Comparison of ENCODE assay signal across 11 cellular contexts in genomic region chr1:109913360-109913879, GRCh38. TPM values are rescaled to one million over a fixed set of nuclear protein-coding genes. Genes with fewer than 3 reads are reported as not detected.
DNase-seq lines count a peak whose midpoint lies in the region; ATAC-seq and TF ChIP-seq lines count a peak whose summit lies in the region.
"Had no signal": no experiment of that assay in that cellular context is flagged by ENCODE, and none has a peak within 500 bp of the region (broad histone marks: within the 10 kb centered on the region; RNA-seq: fewer than 3 reads in every experiment).

No MANE protein-coding gene starts in this region.

- no peaks in the 10 kb centered on the region for H3K27me3 ChIP-seq in right lobe of liver
- H3K27me3 ChIP-seq in tibial artery: no peaks in the 10 kb centered on the region
- peaks cover 0 to 26% of the 10 kb centered on the region in 2 donors for H3K27me3 ChIP-seq in left lung
- H3K27me3 ChIP-seq: BE2C had no signal

- intact Hi-C loops in right lobe of liver (cut with DNase I) (loop anchor here in 1 of 2 donors (10.0 kb wide), 1 partner anchor 61 kb away; no protein-coding TSS in a partner anchor), tibial artery (cut with DNase I; ENCODE audit: low total_unique reads) (loop anchor here (10.0 kb wide), 1 partner anchor 119 kb away; no protein-coding TSS in a partner anchor), left lung (cut with DNase I) (loop anchor here in 1 of 2 donors (10.0 kb wide), 1 partner anchor 119 kb away; no protein-coding TSS in a partner anchor)

- H3K36me3 ChIP-seq in right lobe of liver (peaks cover 2 to 30% (median 16%) of the 10 kb centered on the region in 4 donors), tibial artery (peaks cover 18 to 32% (median 30%) of the 10 kb centered on the region in 3 donors), left lung (peaks cover 0 to 37% of the 10 kb centered on the region in 2 donors)

- TF ChIP-seq POLR2A in right lobe of liver (IDR thresholded peaks at IDR 0.05): no peak

- peak overlapping the region; percentile 94 for H3K4me3 Mint-ChIP-seq in activated T-cell treated with anti-CD3 and anti-CD28 coated beads, Interleukin-2, amount 50 U/mL, for 4 hours

- in situ Hi-C loops in astrocyte of the cerebellum (cut with HindIII; ENCODE audit: low sequenced_read_pairs): loop anchor here (25.0 kb wide), 1 partner anchor 126 kb away; no protein-coding TSS in a partner anchor

- peaks cover 5% of the 10 kb centered on the region for H3K27me3 Mint-ChIP-seq in activated T-cell treated with anti-CD3 and anti-CD28 coated beads, Interleukin-2, amount 50 U/mL, for 4 hours (ENCODE audit: low read depth)

- no peak for ATAC-seq in activated T-cell treated with anti-CD3 and anti-CD28 coated beads, Interleukin-2, amount 50 U/mL, for 4 hours
- ATAC-seq in right lobe of liver (no peak), GM21367 (IDR thresholded peaks at IDR 0.05; ENCODE audit: unreplicated experiment) (no peak), left lung (no peak)
- ATAC-seq: esophagus mucosa had no signal

- H3K4me3 ChIP-seq in astrocyte of the cerebellum (ENCODE audit: low read depth, low read length) (peak overlapping the region; percentile 96), right lobe of liver (peak overlapping the region in 2 of 3 donors; percentile 77 to 89), tibial artery (peak overlapping the region; percentile 72 to 76), left lung (peak overlapping the region in 1 of 2 donors; percentile 75)

- TF ChIP-seq CTCF in astrocyte of the cerebellum (IDR thresholded peaks at IDR 0.05; ENCODE audit: low read depth, low read length, missing control alignments) (no peak), right lobe of liver (IDR thresholded peaks at IDR 0.05) (no peak), tibial artery (IDR thresholded peaks at IDR 0.05) (no peak), left lung (IDR thresholded peaks at IDR 0.05) (no peak)

- DNase-seq in activated T-cell treated with anti-CD3 and anti-CD28 coated beads, Interleukin-2, amount 50 U/mL, for 4 hours: no peak
- DNase-seq in activated T-cell treated with anti-CD3 and anti-CD28 coated beads for 4 hours (no peak), astrocyte of the cerebellum (ENCODE audit: low read depth) (no peak), right lobe of liver (no peak), tibial artery (no peak), D341Med (ENCODE audit: low spot score) (no peak), left lung (no peak)
- DNase-seq: BE2C, NCI-H2227 treated with DMSO at 0.1 percent for 48 hours had no signal

- WGBS in right lobe of liver (ENCODE audit: insufficient coverage, low coverage, low lambda C conversion rate, missing lambda C conversion rate): no CpG with 5 or more reads among the region's 1 CpG

- peaks cover 40% of the 10 kb centered on the region for H3K36me3 Mint-ChIP-seq in activated T-cell treated with anti-CD3 and anti-CD28 coated beads, Interleukin-2, amount 50 U/mL, for 4 hours (ENCODE audit: insufficient read depth)

- no peaks in the 10 kb centered on the region for H3K9me3 ChIP-seq in right lobe of liver
- no peaks in the 10 kb centered on the region for H3K9me3 ChIP-seq in tibial artery
- H3K9me3 ChIP-seq in left lung: no peaks in the 10 kb centered on the region
- H3K9me3 ChIP-seq: BE2C had no signal

- H3K27ac ChIP-seq in right lobe of liver (peak overlapping the region in 2 of 3 donors; percentile 21 to 54), tibial artery (peak overlapping the region; percentile 79 to 83), left lung (peak overlapping the region in 1 of 2 donors; percentile 46)

- H3K9me3 Mint-ChIP-seq in activated T-cell treated with anti-CD3 and anti-CD28 coated beads, Interleukin-2, amount 50 U/mL, for 4 hours: no peaks in the 10 kb centered on the region

- H3K4me1 ChIP-seq in right lobe of liver (peaks cover 0 to 34% (median 10%) of the 10 kb centered on the region in 4 donors), tibial artery (peaks cover 0 to 49% (median 37%) of the 10 kb centered on the region in 4 donors), left lung (peaks cover 13 to 60% of the 10 kb centered on the region in 2 donors)

- H3K4me1 Mint-ChIP-seq in activated T-cell treated with anti-CD3 and anti-CD28 coated beads, Interleukin-2, amount 50 U/mL, for 4 hours (ENCODE audit: low read depth): peaks cover 43% of the 10 kb centered on the region

RNA-seq across cellular contexts. Expression of gene CSF1, which starts 2.8 kb away (rescaled TPM):
- 10 to 100 TPM; 76.2 to 81.9 (median 77.8) TPM for total RNA-seq in activated T-cell treated with anti-CD3 and anti-CD28 coated beads, Interleukin-2, amount 50 U/mL, for 4 hours
- total RNA-seq in right lobe of liver (10 to 100 TPM in 5 of 6 experiments, 1 to 10 TPM in 1; 4.8 to 44.1 (median 22.0) TPM), left lung (10 to 100 TPM; 45.7 to 68.0 TPM)
